Comparison of ENCODE assay signal across 8 cellular contexts in the genomic region with DNA sequence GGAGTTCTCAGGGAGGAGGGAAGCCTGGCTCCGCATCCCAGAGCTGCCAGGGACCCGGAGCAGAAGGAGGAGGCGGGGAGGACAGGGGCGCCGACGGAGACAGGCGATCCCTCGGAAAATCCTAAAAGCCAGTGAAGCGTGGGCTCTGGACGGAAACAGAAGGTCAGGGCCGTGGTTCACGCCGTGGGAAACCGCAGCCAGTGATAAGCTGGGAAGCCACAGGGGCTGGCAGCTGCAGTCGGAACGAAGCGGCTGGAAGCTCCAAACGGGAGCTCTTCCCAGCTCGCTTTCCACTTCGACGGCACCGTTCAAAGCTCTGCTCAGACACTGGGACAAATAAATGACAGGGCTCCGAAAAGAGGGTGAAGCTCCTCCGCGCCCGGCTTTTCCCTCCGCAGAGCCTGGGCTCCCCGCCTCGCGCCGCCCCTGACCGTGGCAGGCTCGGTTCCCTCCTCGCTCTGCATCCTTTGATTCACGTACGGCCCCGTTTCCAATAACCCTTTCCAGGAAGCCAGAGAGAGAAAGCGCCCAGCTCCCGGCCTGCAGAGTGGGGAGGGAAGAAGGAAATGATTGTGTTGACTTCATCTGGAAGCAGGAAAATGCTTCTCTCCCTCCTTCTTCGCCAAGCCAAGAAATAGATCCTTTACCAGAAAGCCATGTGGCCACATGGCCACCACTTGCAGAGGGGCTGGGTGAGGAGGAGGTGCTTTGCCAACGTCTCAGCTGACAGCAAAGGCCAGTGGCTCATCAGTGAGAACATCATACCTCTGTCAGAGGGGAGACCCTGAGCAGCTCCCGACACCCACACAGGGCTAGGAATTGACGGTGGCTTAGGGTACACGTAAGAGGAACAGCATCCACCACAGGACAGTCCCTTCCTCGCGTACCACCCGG. TPM values are rescaled to one million over a fixed set of nuclear protein-coding genes. Genes with fewer than 3 reads are reported as not detected.
DNase-seq lines count a peak whose midpoint lies in the region; ATAC-seq and TF ChIP-seq lines count a peak whose summit lies in the region.

No MANE protein-coding gene starts in this region.

- no peak overlapping the region for H3K27ac ChIP-seq in DND-41 (ENCODE audit: low read length)
- H3K27ac ChIP-seq in dorsolateral prefrontal cortex: peak overlapping the region in 3 of 59 donors; percentile 27 to 46 (median 33)
- H3K27ac ChIP-seq in mesendoderm (ENCODE audit: low read depth, low read length): no peak overlapping the region
- peak overlapping the region in 3 of 4 donors; percentile 13 to 63 (median 61) for H3K27ac ChIP-seq in upper lobe of left lung

- no peak overlapping the region for H3K4ac ChIP-seq in mesendoderm (ENCODE audit: low read depth, low read length)

- no peak for DNase-seq in DND-41
- peak; percentile 42 for DNase-seq in NCI-H510A (lab: John Stamatoyannopoulos, UW)
- no peak for DNase-seq in dorsolateral prefrontal cortex
- peak; percentile 32 for DNase-seq in mesendoderm
- peak in 1 of 2 donors; percentile 82 for DNase-seq in upper lobe of left lung
- DNase-seq in NCI-H146 treated with DMSO at 0.1 percent for 48 hours (lab: John Stamatoyannopoulos, UW; ENCODE audit: unreplicated experiment): no peak
- DNase-seq in SKM-1 treated with dmso at 0.1 percent for 144 hours (lab: John Stamatoyannopoulos, UW; ENCODE audit: unreplicated experiment): no peak

- H3K9me3 ChIP-seq in DND-41 (ENCODE audit: insufficient read depth, low read length, severe bottlenecking) (no peaks in the 10 kb centered on the region), upper lobe of left lung (no peaks in the 10 kb centered on the region)

- H3K23ac ChIP-seq in mesendoderm (ENCODE audit: low read length): peak overlapping the region; percentile 31

- H3K4me3 ChIP-seq in DND-41 (ENCODE audit: low read depth in 1 of 2, low read length in 2 of 2) (no peak overlapping the region), dorsolateral prefrontal cortex (peak overlapping the region; percentile 19 to 73 (median 56)), mesendoderm (ENCODE audit: low read length) (no peak overlapping the region), upper lobe of left lung (peak overlapping the region; percentile 26 to 54 (median 38))

- H3K27me3 ChIP-seq in DND-41 (ENCODE audit: insufficient read depth, low read length, poor library complexity) (peaks cover 13% of the 10 kb centered on the region), dorsolateral prefrontal cortex (no peaks in the 10 kb centered on the region), mesendoderm (ENCODE audit: insufficient read depth, low read length, poor library complexity) (peaks cover 10% of the 10 kb centered on the region), upper lobe of left lung (peaks cover 0 to 5% (median 0%) of the 10 kb centered on the region in 4 donors)

- no CpG with 5 or more reads among the region's 47 CpGs for WGBS in mesendoderm (ENCODE audit: extremely low coverage, insufficient coverage, low lambda C conversion rate)
- WGBS in upper lobe of left lung, 2 donors: 9 to 13% methylated on average over 26 to 47 of the region's 47 CpGs

- TF ChIP-seq EP300 in upper lobe of left lung (IDR thresholded peaks at IDR 0.05): no peak

- H2BK5ac ChIP-seq in mesendoderm (ENCODE audit: low read length): no peak overlapping the region

- H3K79me1 ChIP-seq in mesendoderm (ENCODE audit: low read length): no peaks in the 10 kb centered on the region

- no peaks in the 10 kb centered on the region for H3K36me3 ChIP-seq in DND-41 (ENCODE audit: insufficient read depth, low read length)
- no peaks in the 10 kb centered on the region for H3K36me3 ChIP-seq in mesendoderm (ENCODE audit: control insufficient read depth, insufficient read depth, low read length)
- H3K36me3 ChIP-seq in upper lobe of left lung: no peaks in the 10 kb centered on the region

- peak overlapping the region; percentile 26; the same call in 1 of the 2 replicates for H3K4me2 ChIP-seq in DND-41 (ENCODE audit: insufficient read depth, low read length)
- peak overlapping the region; percentile 25 for H3K4me2 ChIP-seq in mesendoderm (ENCODE audit: low read length)

- no peak overlapping the region for H3K9ac ChIP-seq in DND-41 (ENCODE audit: low read depth, low read length)
- peak overlapping the region; percentile 26 for H3K9ac ChIP-seq in mesendoderm (ENCODE audit: low read length)

- no peaks in the 10 kb centered on the region for H4K20me1 ChIP-seq in DND-41 (ENCODE audit: insufficient read depth, low read length)

- ATAC-seq in DND-41 (ENCODE audit: insufficient read depth, low read depth): peak; percentile 31; the same call in 1 of the 3 replicates
- peak; percentile 42 to 61 for ATAC-seq in upper lobe of left lung (ENCODE audit: low FRiP score in 2 of 2)
- no peak for ATAC-seq in HG03432 (IDR thresholded peaks at IDR 0.05; ENCODE audit: unreplicated experiment)

- H3K79me2 ChIP-seq in DND-41 (ENCODE audit: insufficient read depth, low read length): no peaks in the 10 kb centered on the region
- H3K79me2 ChIP-seq in mesendoderm (ENCODE audit: control insufficient read depth, insufficient read depth, low read length): no peaks in the 10 kb centered on the region

- no peak overlapping the region for H2BK15ac ChIP-seq in mesendoderm (replicated peaks; ENCODE audit: low read depth)

- no peak for TF ChIP-seq POLR2A in upper lobe of left lung (IDR thresholded peaks at IDR 0.05)

- no peak overlapping the region for H2AK5ac ChIP-seq in mesendoderm (ENCODE audit: low read length)

- intact Hi-C loops in dorsolateral prefrontal cortex (cut with DNase I): loop anchor here (5.0 kb wide), 2 partner anchors 249 to 394 kb away; a partner anchor contains a TSS

- H4K5ac ChIP-seq in mesendoderm (ENCODE audit: low read length): no peak overlapping the region

- H3K4me1 ChIP-seq in DND-41 (ENCODE audit: insufficient read depth, low read length) (peaks cover 23% of the 10 kb centered on the region), mesendoderm (ENCODE audit: control insufficient read depth, low read depth, low read length) (no peaks in the 10 kb centered on the region), upper lobe of left lung (peaks cover 12 to 27% (median 19%) of the 10 kb centered on the region in 4 donors)

- peak overlapping the region; percentile 25 for H3K56ac ChIP-seq in mesendoderm (ENCODE audit: low read length)

- H4K8ac ChIP-seq in mesendoderm (ENCODE audit: low read depth, low read length): no peak overlapping the region

- no peak overlapping the region for H2AFZ ChIP-seq in DND-41 (ENCODE audit: low read depth, low read length)

- H2BK120ac ChIP-seq in mesendoderm (ENCODE audit: low read depth, low read length): no peak overlapping the region

- TF ChIP-seq CTCF in DND-41 (IDR thresholded peaks at IDR 0.05; ENCODE audit: borderline replicate concordance, extremely low read depth, low read length, poor library complexity, severe bottlenecking) (no peak), dorsolateral prefrontal cortex (IDR thresholded peaks at IDR 0.05 in 54 of 56, conservative IDR thresholded peaks at IDR 0.05 in 2 of 56; ENCODE audit: low read depth in 1 of 56, partially characterized antibody in 56 of 56) (peak in 2 of 56 donors; percentile 8 to 13), upper lobe of left lung (IDR thresholded peaks at IDR 0.05) (no peak)

- H3K18ac ChIP-seq in mesendoderm (ENCODE audit: low read length): no peak overlapping the region

RNA-seq across cellular contexts. Expression of a gene that starts 57.4 kb away (rescaled TPM):
- total RNA-seq in dorsolateral prefrontal cortex (10 to 100 TPM in 119 of 120 experiments, 1 to 10 TPM in 1; 7.9 to 37.2 (median 21.1) TPM), upper lobe of left lung (10 to 100 TPM; 18.9 to 37.2 (median 26.8) TPM)
- 0.13 TPM for polyA plus RNA-seq in mesendoderm (2013, experiment 1 of 2)
- polyA plus RNA-seq in mesendoderm (2013, experiment 2 of 2): 0.07 TPM

Comparison
In these comparisons a context has a peak if more than half of its experiments do, and no peak if none do; other contexts are left out.
1. DNase-seq: peak in NCI-H510A (single experiment) and mesendoderm (single experiment); none in DND-41 (single experiment), dorsolateral prefrontal cortex (0 of 10), NCI-H146 treated with DMSO at 0.1 percent for 48 hours (single experiment) and SKM-1 treated with dmso at 0.1 percent for 144 hours (single experiment).
2. H3K27ac ChIP-seq: peak in upper lobe of left lung (3 of 4); none in DND-41 (single experiment) and mesendoderm (single experiment).
3. H3K4me3 ChIP-seq: peak in dorsolateral prefrontal cortex (59 of 59) and upper lobe of left lung (4 of 4); none in DND-41 (0 of 2) and mesendoderm (single experiment).